12 cellular contexts compared by ENCODE assay signal in the genomic region with DNA sequence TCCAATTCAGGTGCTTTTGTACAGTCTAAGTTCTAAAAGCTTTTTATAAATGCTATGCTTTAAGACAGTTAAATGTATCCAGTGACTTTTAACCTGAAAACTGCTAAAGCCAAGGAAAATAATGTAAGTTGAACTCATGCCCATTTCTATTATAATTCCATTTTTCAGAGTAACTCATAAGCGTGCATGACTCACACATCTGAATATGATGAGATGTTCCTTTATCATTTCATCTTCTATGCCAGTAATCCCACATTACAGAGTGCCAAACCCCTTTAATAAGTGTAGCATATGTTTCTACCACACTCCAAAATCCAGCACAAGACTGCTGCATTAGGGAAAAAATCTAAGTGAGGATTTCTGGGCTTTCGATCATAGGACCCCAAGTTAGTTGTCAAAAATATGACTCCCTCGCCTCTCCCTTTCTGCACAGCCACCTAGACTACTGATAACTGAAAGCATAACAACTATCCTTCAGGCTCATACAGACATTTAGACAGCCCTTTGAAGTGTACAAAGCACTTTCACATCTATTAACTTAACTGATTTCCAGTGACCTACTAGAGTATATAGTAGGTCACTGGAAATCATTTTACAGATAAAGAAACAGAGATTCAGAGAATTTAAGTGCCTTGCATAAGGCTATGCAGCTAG. TPM values are rescaled to one million over a fixed set of nuclear protein-coding genes. Genes with fewer than 3 reads are reported as not detected.
DNase-seq lines count a peak whose midpoint lies in the region; ATAC-seq and TF ChIP-seq lines count a peak whose summit lies in the region.
"Had no signal": no experiment of that assay in that cellular context is flagged by ENCODE, and none has a peak within 500 bp of the region (broad histone marks: within the 10 kb centered on the region; RNA-seq: fewer than 3 reads in every experiment).

No MANE protein-coding gene starts in this region.

- H3K9me3 Mint-ChIP-seq in CD4-positive, alpha-beta T cell = no peaks in the 10 kb centered on the region
- H3K9me3 Mint-ChIP-seq in central memory CD8-positive, alpha-beta T cell = no peaks in the 10 kb centered on the region
- no peaks in the 10 kb centered on the region for H3K9me3 Mint-ChIP-seq in memory B cell

- H3K27me3 Mint-ChIP-seq in CD4-positive, alpha-beta T cell = no peaks in the 10 kb centered on the region
- no peaks in the 10 kb centered on the region for H3K27me3 Mint-ChIP-seq in central memory CD8-positive, alpha-beta T cell
- no peaks in the 10 kb centered on the region for H3K27me3 Mint-ChIP-seq in memory B cell

- intact Hi-C loops in CD4-positive, alpha-beta T cell (cut with DNase I, micrococcal nuclease) = loop anchor here (2.0 to 10.0 kb wide), 5 partner anchors 14 to 84 kb away; no protein-coding TSS in a partner anchor

- H3K4me3 Mint-ChIP-seq in CD4-positive, alpha-beta T cell = peak overlapping the region; percentile 10
- H3K4me3 Mint-ChIP-seq in central memory CD8-positive, alpha-beta T cell = peak overlapping the region; percentile 65
- no peak overlapping the region for H3K4me3 Mint-ChIP-seq in memory B cell

- no peak for TF ChIP-seq CTCF in CD4-positive, alpha-beta T cell (IDR thresholded peaks at IDR 0.05)

- H3K36me3 Mint-ChIP-seq in CD4-positive, alpha-beta T cell (ENCODE audit: low read depth) = peaks cover 12% of the 10 kb centered on the region
- peaks cover 21% of the 10 kb centered on the region for H3K36me3 Mint-ChIP-seq in central memory CD8-positive, alpha-beta T cell (ENCODE audit: insufficient read depth)
- peaks cover 4% of the 10 kb centered on the region for H3K36me3 Mint-ChIP-seq in memory B cell

- DNase-seq in CD4-positive, alpha-beta T cell = no peak
- DNase-seq in NCI-H226 (peak; percentile 62), memory B cell (ENCODE audit: low spot score in 2 of 2) (no peak), NCI-H1048 (lab: John Stamatoyannopoulos, UW) (no peak), medulla oblongata (ENCODE audit: extremely low spot score) (no peak), SW 1271 (lab: John Stamatoyannopoulos, UW) (no peak)
- DNase-seq in central memory CD8-positive, alpha-beta T cell (ENCODE audit: low spot score in 2 of 2) = no peak
- DNase-seq in stimulated activated CD8-positive, alpha-beta memory T cell treated with anti-CD3 and anti-CD28 coated beads, Interleukin-4, amount 100 ng/mL, for 48 hours = no peak
- DNase-seq: activated CD4-positive, CD25-positive, alpha-beta regulatory T cell treated with anti-CD3 and anti-CD28 coated beads, Interleukin-2, amount 50 U/mL, for 72 hours; aorta; NCI-H1694; right cardiac atrium had no signal

- CTCF ChIA-PET in CD4-positive, alpha-beta T cell (lab: Charles Lee) = interaction anchor here (1.3 kb wide), 1 partner anchor 9 kb away, joined by 3 read pairs; no protein-coding TSS in a partner anchor

- peaks cover 99% of the 10 kb centered on the region for H3K4me1 Mint-ChIP-seq in CD4-positive, alpha-beta T cell (ENCODE audit: low read depth)
- peaks cover 95% of the 10 kb centered on the region for H3K4me1 Mint-ChIP-seq in central memory CD8-positive, alpha-beta T cell
- peaks cover 80% of the 10 kb centered on the region for H3K4me1 Mint-ChIP-seq in memory B cell

- ATAC-seq in CD4-positive, alpha-beta T cell (ENCODE audit: poor library complexity) = no peak
- ATAC-seq in central memory CD8-positive, alpha-beta T cell (replicated peaks; ENCODE audit: extremely low read depth, poor library complexity, severe bottlenecking) = no peak
- ATAC-seq in memory B cell (ENCODE audit: low read depth) = no peak
- ATAC-seq: right cardiac atrium had no signal

- no peak overlapping the region for H3K27ac ChIP-seq in CD4-positive, alpha-beta T cell (ENCODE audit: low read depth, low read length)

- POLR2A ChIA-PET in CD4-positive, alpha-beta T cell (lab: Charles Lee) = interaction anchor here (0.9 to 2.6 kb wide), 3 partner anchors 45 to 150 kb away, joined by 3 to 19 read pairs (median 3); a partner anchor contains a TSS

- H3K9me3 ChIP-seq in CD4-positive, alpha-beta T cell (ENCODE audit: control insufficient read depth, low read length) = no peaks in the 10 kb centered on the region

- H3K27ac Mint-ChIP-seq in CD4-positive, alpha-beta T cell = peak overlapping the region; percentile 57
- H3K27ac Mint-ChIP-seq in central memory CD8-positive, alpha-beta T cell (ENCODE audit: low read depth) = peak overlapping the region; percentile 75
- peak overlapping the region; percentile 51 for H3K27ac Mint-ChIP-seq in memory B cell

- H3K27me3 ChIP-seq in CD4-positive, alpha-beta T cell (ENCODE audit: control insufficient read depth, insufficient read depth, low read length) = no peaks in the 10 kb centered on the region

RNA-seq across cellular contexts. Expression of a gene that starts 45.3 kb away (rescaled TPM):
- total RNA-seq in CD4-positive, alpha-beta T cell = 100 to 1,000 TPM; 240 to 252 TPM
